In the genomic region with DNA sequence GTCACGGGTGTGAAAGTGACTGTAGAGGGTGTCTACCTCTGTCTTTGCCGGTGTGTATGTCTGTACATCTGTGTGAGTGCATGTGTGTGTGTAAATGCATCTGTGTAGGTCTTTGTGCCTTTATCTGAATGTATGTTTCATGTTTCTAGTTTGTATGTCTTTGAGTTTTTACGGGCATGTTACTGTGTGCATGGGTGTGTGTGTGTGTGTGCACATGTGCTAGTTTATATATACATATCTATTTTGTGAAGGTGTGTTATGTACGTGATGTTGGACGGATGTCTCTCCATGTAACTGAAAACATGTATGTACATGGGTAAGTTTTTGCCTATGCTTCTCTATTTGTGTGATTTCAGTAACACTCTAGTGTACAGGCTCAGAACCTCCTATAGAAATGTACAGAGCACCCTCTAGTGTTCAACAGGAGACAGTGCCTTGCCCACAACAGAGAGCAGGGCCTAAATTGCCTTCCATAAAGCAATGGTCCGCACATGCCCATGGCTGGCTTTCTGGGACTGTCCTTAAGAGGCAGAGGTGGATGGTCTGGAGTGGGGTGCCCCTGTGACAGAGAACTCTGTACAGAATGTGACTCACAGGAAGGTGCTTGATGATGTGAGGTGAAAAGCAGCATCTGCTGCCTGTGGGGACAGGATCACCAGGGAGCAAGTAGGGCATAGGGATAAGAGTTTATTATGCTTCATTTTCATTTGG, we compare ENCODE assay signal across 8 cellular contexts.
A peak's percentile ranks its signal among the peaks of the same experiment; 100 is the strongest.
DNase-seq lines count a peak whose midpoint lies in the region; ATAC-seq and TF ChIP-seq lines count a peak whose summit lies in the region.

No MANE protein-coding gene starts in this region.

- peak; percentile 95 for TF ChIP-seq CTCF in BE2C (IDR thresholded peaks at IDR 0.05; ENCODE audit: low read depth, low read length)
- TF ChIP-seq CTCF in SK-N-SH (IDR thresholded peaks at IDR 0.05): peak; percentile 96
- TF ChIP-seq CTCF in type B pancreatic cell (conservative IDR thresholded peaks at IDR 0.05): peak; percentile 94

- TF ChIP-seq POLR2A in GM18505 (IDR thresholded peaks at IDR 0.05; ENCODE audit: borderline replicate concordance, extremely low read depth, insufficient read depth, insufficient read length): no peak

- 45% methylated on average over 5 of the region's 6 CpGs for WGBS in SK-N-SH (ENCODE audit: low lambda C conversion rate)

- H3K9ac ChIP-seq in SK-N-SH: no peak overlapping the region

- H3K9me2 ChIP-seq in SK-N-SH: no peaks in the 10 kb centered on the region

- DNase-seq in BE2C: peak; percentile 43
- peak; percentile 47 for DNase-seq in NCI-H1092 (lab: John Stamatoyannopoulos, UW)
- peak; percentile 63 for DNase-seq in SK-N-SH
- DNase-seq in dermis blood vessel endothelial cell: peak; percentile 84
- DNase-seq in lung microvascular endothelial cell (ENCODE audit: low read depth in 2 of 2): peak; percentile 83 to 85
- DNase-seq in type B pancreatic cell (ENCODE audit: extremely low spot score, unreplicated experiment): no peak

- H3K4me1 Mint-ChIP-seq in type B pancreatic cell (ENCODE audit: unreplicated experiment): peaks cover 10% of the 10 kb centered on the region

- H4K20me1 ChIP-seq in SK-N-SH (ENCODE audit: insufficient read depth): no peaks in the 10 kb centered on the region

- H3K27ac ChIP-seq in SK-N-SH (ENCODE audit: low read depth in 2 of 2, low read length in 1 of 2): no peak overlapping the region

- no peak overlapping the region for H3K4me3 Mint-ChIP-seq in type B pancreatic cell

- no peaks in the 10 kb centered on the region for H3K27me3 ChIP-seq in BE2C
- no peaks in the 10 kb centered on the region for H3K27me3 ChIP-seq in SK-N-SH (ENCODE audit: insufficient read depth)

- H3K79me2 ChIP-seq in SK-N-SH (ENCODE audit: insufficient read depth): no peaks in the 10 kb centered on the region

- peak; percentile 99 for ATAC-seq in GM18505 (IDR thresholded peaks at IDR 0.05; ENCODE audit: unreplicated experiment)
- peak; percentile 93 for ATAC-seq in HG02840 (IDR thresholded peaks at IDR 0.05; ENCODE audit: low FRiP score, unreplicated experiment)

- no peak overlapping the region for H3K4me2 ChIP-seq in SK-N-SH

- H3K27ac Mint-ChIP-seq in type B pancreatic cell: no peak overlapping the region

- no peaks in the 10 kb centered on the region for H3K27me3 Mint-ChIP-seq in type B pancreatic cell

- CTCF ChIA-PET in SK-N-SH (lab: Yijun Ruan, JAX): interaction anchor here (0.6 to 1.6 kb wide), 4 partner anchors 9 to 588 kb away, joined by 3 to 8 read pairs (median 3); no protein-coding TSS in a partner anchor

- H3K9me3 ChIP-seq in BE2C (no peaks in the 10 kb centered on the region), SK-N-SH (no peaks in the 10 kb centered on the region)

- H3K36me3 ChIP-seq in BE2C (no peaks in the 10 kb centered on the region), SK-N-SH (replicated peaks in 1 of 2; ENCODE audit: control insufficient read depth in 1 of 2, insufficient read depth in 2 of 2, low read length in 1 of 2) (no peaks in the 10 kb centered on the region)

- no peak for TF ChIP-seq EP300 in SK-N-SH (IDR thresholded peaks at IDR 0.05; ENCODE audit: borderline replicate concordance in 1 of 2, low read depth in 1 of 2, low read length in 1 of 2)

- no peaks in the 10 kb centered on the region for H3K9me3 Mint-ChIP-seq in type B pancreatic cell

- H2AFZ ChIP-seq in SK-N-SH (ENCODE audit: low read depth): peak overlapping the region; percentile 36; the same call in 1 of the 2 replicates

- TF ChIP-seq RAD21 in SK-N-SH (IDR thresholded peaks at IDR 0.05; ENCODE audit: low read length): peak; percentile 94

- POLR2A ChIA-PET in SK-N-SH (lab: Yijun Ruan, JAX): no interaction called here

- no peaks in the 10 kb centered on the region for H3K4me1 ChIP-seq in BE2C
- no peaks in the 10 kb centered on the region for H3K4me1 ChIP-seq in SK-N-SH (ENCODE audit: control insufficient read depth in 1 of 2, insufficient read depth in 2 of 2, low read depth in 1 of 2, low read length in 1 of 2)

- no peak overlapping the region for H3K4me3 ChIP-seq in BE2C (ENCODE audit: low read depth, low read length)
- no peak overlapping the region; a peak in 1 of 4 replicates for H3K4me3 ChIP-seq in SK-N-SH (ENCODE audit: low read depth in 2 of 2, low read length in 1 of 2)

- no peaks in the 10 kb centered on the region for H3K36me3 Mint-ChIP-seq in type B pancreatic cell

- H3F3A ChIP-seq in SK-N-SH (replicated peaks; ENCODE audit: insufficient read depth): no peaks in the 10 kb centered on the region

TF ChIP-seq in SK-N-SH, 30 proteins besides CTCF, POLR2A, EP300 and RAD21:
- TF ChIP-seq JUND (IDR thresholded peaks at IDR 0.05): no peak
- no peak for TF ChIP-seq TCF12 (IDR thresholded peaks at IDR 0.05)
- TF ChIP-seq NFIC (IDR thresholded peaks at IDR 0.05; ENCODE audit: borderline replicate concordance): no peak
- TF ChIP-seq PBX3 (IDR thresholded peaks at IDR 0.05): no peak
- TF ChIP-seq TEAD4 (IDR thresholded peaks at IDR 0.05; ENCODE audit: borderline replicate concordance, insufficient read depth): no peak
- TF ChIP-seq SMC3 (IDR thresholded peaks at IDR 0.05; ENCODE audit: low read depth, low read length): peak; percentile 83
- TF ChIP-seq EZH2phosphoT487 (IDR thresholded peaks at IDR 0.05; ENCODE audit: borderline replicate concordance, low read depth): no peak
